In genomic region chr19:1081301-1082164, GRCh38 we compare ENCODE assay signal across 6 cellular contexts. TPM values are rescaled to one million over a fixed set of nuclear protein-coding genes. Genes with fewer than 3 reads are reported as not detected.
DNase-seq lines count a peak whose midpoint lies in the region; ATAC-seq and TF ChIP-seq lines count a peak whose summit lies in the region.

No MANE protein-coding gene starts in this region.

- no peak overlapping the region for H3K9ac ChIP-seq in H9 (ENCODE audit: extremely low read depth, insufficient read length, low read length)

- H3K23ac ChIP-seq in H9 (ENCODE audit: insufficient read length, low read depth, low read length): no peak overlapping the region

- no peak overlapping the region for H3K27ac ChIP-seq in H9 (ENCODE audit: insufficient read length, low read depth, low read length)

- H4K8ac ChIP-seq in H9 (replicated peaks; ENCODE audit: insufficient read length, low read depth, low read length): no peak overlapping the region

- no peaks in the 10 kb centered on the region for H4K20me1 ChIP-seq in H9 (ENCODE audit: control insufficient read depth, insufficient read depth, insufficient read length)

- no peaks in the 10 kb centered on the region for H3K79me2 ChIP-seq in H9 (ENCODE audit: insufficient read depth, low read length)

- TF ChIP-seq CTCF in H9 (conservative IDR thresholded peaks at IDR 0.05) (peak; percentile 46; the same call in 2 of the 3 replicates), WTC11 (IDR thresholded peaks at IDR 0.05) (no peak), lower leg skin (IDR thresholded peaks at IDR 0.05) (no peak)

- peaks cover 10 to 45% (median 42%) of the 10 kb centered on the region in 3 experiments; a peak in 6 of 7 replicates for H3K36me3 Mint-ChIP-seq in H9 (ENCODE audit: insufficient read depth in 1 of 3, low read depth in 3 of 3)
- peaks cover 8% of the 10 kb centered on the region; the same call in 1 of the 2 replicates for H3K36me3 Mint-ChIP-seq in WTC11

- peak overlapping the region; percentile 79 to 84 (median 81); a peak in 4 of 7 replicates for H3K27ac Mint-ChIP-seq in H9
- H3K27ac Mint-ChIP-seq in WTC11: no peak overlapping the region; the same call in 1 of the 2 replicates

- DNase-seq in H9: no peak
- DNase-seq in WTC11 (ENCODE audit: low spot score): peak; percentile 46
- DNase-seq in myocyte (ENCODE audit: low read depth): peak; percentile 50
- no peak for DNase-seq in activated gamma-delta T cell treated with Interleukin-2 at 50 U/mL for 16 hours
- no peak for DNase-seq in lower leg skin (ENCODE audit: low spot score in 2 of 2)

- no peak overlapping the region for H2BK20ac ChIP-seq in H9 (ENCODE audit: low read depth, low read length, poor library complexity, severe bottlenecking)

- no peak overlapping the region for H3K4me3 ChIP-seq in lower leg skin (ENCODE audit: low read depth, poor library complexity, severe bottlenecking)

- no peak overlapping the region for H4K5ac ChIP-seq in H9 (ENCODE audit: insufficient read length, low read depth, low read length)

- H3T11ph ChIP-seq in H9 (ENCODE audit: low read length): no peak overlapping the region

- H3K18ac ChIP-seq in H9 (ENCODE audit: insufficient read length, low read depth, low read length): no peak overlapping the region

- peak overlapping the region; percentile 7 for H3K4me2 ChIP-seq in H9 (ENCODE audit: insufficient read depth, insufficient read length, low read length)

- no peaks in the 10 kb centered on the region for H3K27me3 ChIP-seq in H9 (ENCODE audit: insufficient read depth, low read length)

- intact Hi-C loops in lower leg skin (cut with DNase I; ENCODE audit: low total_unique reads): no loop called here

- H2BK12ac ChIP-seq in H9 (ENCODE audit: insufficient read length, low read depth, low read length): no peak overlapping the region

- no peaks in the 10 kb centered on the region for H3K4me1 ChIP-seq in H9 (ENCODE audit: insufficient read depth, low read length)

- no peaks in the 10 kb centered on the region for H3K9me3 ChIP-seq in H9 (ENCODE audit: control insufficient read depth, low read depth, low read length)

- H3K79me1 ChIP-seq in H9 (ENCODE audit: insufficient read depth, low read depth, low read length, poor library complexity, severe bottlenecking): no peaks in the 10 kb centered on the region

- no peak overlapping the region for H2BK120ac ChIP-seq in H9 (ENCODE audit: low read depth, low read length, poor library complexity, severe bottlenecking)

- H2AFZ ChIP-seq in H9 (ENCODE audit: low read length): no peak overlapping the region

- no peak overlapping the region for H3K4ac ChIP-seq in H9 (ENCODE audit: low read depth, low read length)

- CTCF ChIA-PET in WTC11 (lab: Charles Lee): interaction anchor here (0.5 to 4.8 kb wide), 27 partner anchors 10 to 283 kb away, joined by 3 to 109 read pairs (median 6); partner anchors contain the start of genes ABCA7, ARHGAP45, ATP5F1D and CNN2

- WGBS in H9 (ENCODE audit: extremely low coverage, insufficient read length, low lambda C conversion rate): no CpG with 5 or more reads among the region's 58 CpGs
- 64 to 78% methylated on average over 39 to 53 of the region's 58 CpGs for WGBS in lower leg skin, 2 donors

- no peak overlapping the region for H4K91ac ChIP-seq in H9 (ENCODE audit: insufficient read length, low read depth, low read length)

- no peak overlapping the region for H2AK5ac ChIP-seq in H9 (ENCODE audit: insufficient read length, low read length)

- ATAC-seq in WTC11 (no peak), HG03025 (IDR thresholded peaks at IDR 0.05; ENCODE audit: low FRiP score, unreplicated experiment) (no peak)

- no peaks in the 10 kb centered on the region for H3K9me3 Mint-ChIP-seq in H9
- H3K9me3 Mint-ChIP-seq in WTC11: no peaks in the 10 kb centered on the region

- H3K23me2 ChIP-seq in H9 (ENCODE audit: insufficient read length, low read depth, low read length, poor library complexity, severe bottlenecking): no peaks in the 10 kb centered on the region

- TF ChIP-seq POLR2A in lower leg skin (IDR thresholded peaks at IDR 0.05): no peak

- no peak overlapping the region for H2BK15ac ChIP-seq in H9 (ENCODE audit: low read depth, low read length)

- H3K4me1 Mint-ChIP-seq in H9: peaks cover 3 to 9% of the 10 kb centered on the region in 2 experiments; a peak in 2 of 4 replicates
- H3K4me1 Mint-ChIP-seq in WTC11: no peaks in the 10 kb centered on the region; the same call in 1 of the 2 replicates

- H3K56ac ChIP-seq in H9 (ENCODE audit: insufficient read length, low read depth, low read length): no peak overlapping the region

- H3K27me3 Mint-ChIP-seq in H9 (ENCODE audit: low read depth) (peaks cover 1% of the 10 kb centered on the region), WTC11 (ENCODE audit: low read depth) (no peaks in the 10 kb centered on the region)

- H2BK5ac ChIP-seq in H9 (ENCODE audit: insufficient read length, low read length): no peak overlapping the region

- H3K4me3 Mint-ChIP-seq in H9 (peak overlapping the region in 1 of 2 experiments; percentile 52; a peak in 3 of 5 replicates), WTC11 (peak overlapping the region; percentile 36)

- POLR2A ChIA-PET in WTC11 (lab: Charles Lee): interaction anchor here (0.5 to 2.4 kb wide), 16 partner anchors 11 to 333 kb away, joined by 3 to 22 read pairs (median 4); partner anchors contain the start of genes ABCA7, ARHGAP45, CIRBP and CNN2

- H3K14ac ChIP-seq in H9 (ENCODE audit: insufficient read depth, low read length): no peak overlapping the region

TF ChIP-seq in WTC11, 78 proteins besides CTCF, POLR2A, EP300 and RAD21:
- no peak for TF ChIP-seq ZNF219 (CRISPR knock-in tag; IDR thresholded peaks at IDR 0.05; ENCODE audit: borderline replicate concordance)
- no peak for TF ChIP-seq RELA (CRISPR knock-in tag; IDR thresholded peaks at IDR 0.05; ENCODE audit: borderline replicate concordance)
- no peak for TF ChIP-seq NFYB (CRISPR knock-in tag; conservative IDR thresholded peaks at IDR 0.05; ENCODE audit: low read depth)
- TF ChIP-seq, protein P1, sequence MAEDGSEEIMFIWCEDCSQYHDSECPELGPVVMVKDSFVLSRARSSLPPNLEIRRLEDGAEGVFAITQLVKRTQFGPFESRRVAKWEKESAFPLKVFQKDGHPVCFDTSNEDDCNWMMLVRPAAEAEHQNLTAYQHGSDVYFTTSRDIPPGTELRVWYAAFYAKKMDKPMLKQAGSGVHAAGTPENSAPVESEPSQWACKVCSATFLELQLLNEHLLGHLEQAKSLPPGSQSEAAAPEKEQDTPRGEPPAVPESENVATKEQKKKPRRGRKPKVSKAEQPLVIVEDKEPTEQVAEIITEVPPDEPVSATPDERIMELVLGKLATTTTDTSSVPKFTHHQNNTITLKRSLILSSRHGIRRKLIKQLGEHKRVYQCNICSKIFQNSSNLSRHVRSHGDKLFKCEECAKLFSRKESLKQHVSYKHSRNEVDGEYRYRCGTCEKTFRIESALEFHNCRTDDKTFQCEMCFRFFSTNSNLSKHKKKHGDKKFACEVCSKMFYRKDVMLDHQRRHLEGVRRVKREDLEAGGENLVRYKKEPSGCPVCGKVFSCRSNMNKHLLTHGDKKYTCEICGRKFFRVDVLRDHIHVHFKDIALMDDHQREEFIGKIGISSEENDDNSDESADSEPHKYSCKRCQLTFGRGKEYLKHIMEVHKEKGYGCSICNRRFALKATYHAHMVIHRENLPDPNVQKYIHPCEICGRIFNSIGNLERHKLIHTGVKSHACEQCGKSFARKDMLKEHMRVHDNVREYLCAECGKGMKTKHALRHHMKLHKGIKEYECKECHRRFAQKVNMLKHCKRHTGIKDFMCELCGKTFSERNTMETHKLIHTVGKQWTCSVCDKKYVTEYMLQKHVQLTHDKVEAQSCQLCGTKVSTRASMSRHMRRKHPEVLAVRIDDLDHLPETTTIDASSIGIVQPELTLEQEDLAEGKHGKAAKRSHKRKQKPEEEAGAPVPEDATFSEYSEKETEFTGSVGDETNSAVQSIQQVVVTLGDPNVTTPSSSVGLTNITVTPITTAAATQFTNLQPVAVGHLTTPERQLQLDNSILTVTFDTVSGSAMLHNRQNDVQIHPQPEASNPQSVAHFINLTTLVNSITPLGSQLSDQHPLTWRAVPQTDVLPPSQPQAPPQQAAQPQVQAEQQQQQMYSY (CRISPR knock-in tag; IDR thresholded peaks at IDR 0.05): 0 out of 2 replicates have a peak, but pooled peaks have one; percentile 10
- TF ChIP-seq, protein P2, sequence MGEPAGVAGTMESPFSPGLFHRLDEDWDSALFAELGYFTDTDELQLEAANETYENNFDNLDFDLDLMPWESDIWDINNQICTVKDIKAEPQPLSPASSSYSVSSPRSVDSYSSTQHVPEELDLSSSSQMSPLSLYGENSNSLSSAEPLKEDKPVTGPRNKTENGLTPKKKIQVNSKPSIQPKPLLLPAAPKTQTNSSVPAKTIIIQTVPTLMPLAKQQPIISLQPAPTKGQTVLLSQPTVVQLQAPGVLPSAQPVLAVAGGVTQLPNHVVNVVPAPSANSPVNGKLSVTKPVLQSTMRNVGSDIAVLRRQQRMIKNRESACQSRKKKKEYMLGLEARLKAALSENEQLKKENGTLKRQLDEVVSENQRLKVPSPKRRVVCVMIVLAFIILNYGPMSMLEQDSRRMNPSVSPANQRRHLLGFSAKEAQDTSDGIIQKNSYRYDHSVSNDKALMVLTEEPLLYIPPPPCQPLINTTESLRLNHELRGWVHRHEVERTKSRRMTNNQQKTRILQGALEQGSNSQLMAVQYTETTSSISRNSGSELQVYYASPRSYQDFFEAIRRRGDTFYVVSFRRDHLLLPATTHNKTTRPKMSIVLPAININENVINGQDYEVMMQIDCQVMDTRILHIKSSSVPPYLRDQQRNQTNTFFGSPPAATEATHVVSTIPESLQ (CRISPR knock-in tag; IDR thresholded peaks at IDR 0.05): no peak
- TF ChIP-seq CREB1 (CRISPR knock-in tag; IDR thresholded peaks at IDR 0.05): no peak
- no peak for TF ChIP-seq NFE2L1 (CRISPR knock-in tag; IDR thresholded peaks at IDR 0.05)
TF ChIP-seq in WTC11: peak in this region for 1.

RNA-seq across cellular contexts. Expression of gene POLR2E, which starts 13.6 kb away (rescaled TPM):
- total RNA-seq in H9 (2021) (261 and 272 TPM in 2 replicates), WTC11 (2021) (275 to 291 TPM (median 287 TPM) in 3 replicates), myocyte (213 and 240 TPM in 2 replicates), lower leg skin (100 to 1,000 TPM in 3 of 4 donors, 10 to 100 TPM in 1; 93.3 to 198 (median 123) TPM)
- 213 TPM for polyA plus RNA-seq in myocyte (2012)

RNA-seq across cellular contexts. Expression of gene ARHGAP45, which starts 14.6 kb away (rescaled TPM):
- total RNA-seq in H9 (2021) (35.0 and 39.8 TPM in 2 replicates), WTC11 (2021) (40.9 to 46.4 TPM (median 44.1 TPM) in 3 replicates), myocyte (0.21 and 0.68 TPM in 2 replicates), lower leg skin (10 to 100 TPM; 12.4 to 36.0 (median 14.4) TPM)
- 4.7 TPM for polyA plus RNA-seq in myocyte (2012)

RNA-seq across cellular contexts. Expression of gene GPX4, which starts 22.3 kb away (rescaled TPM):
- total RNA-seq in H9 (2021): 355 and 363 TPM in 2 replicates
- 363 to 377 TPM (median 368 TPM) in 3 replicates for total RNA-seq in WTC11 (2021)
- total RNA-seq in myocyte: 475 and 493 TPM in 2 replicates
- polyA plus RNA-seq in myocyte (2012): 625 TPM
- 100 to 1,000 TPM; 375 to 507 (median 469) TPM for total RNA-seq in lower leg skin

RNA-seq across cellular contexts. Expression of gene ABCA7, which starts 41.6 kb away (rescaled TPM):
- 28.3 and 34.6 TPM in 2 replicates for total RNA-seq in H9 (2021)
- total RNA-seq in WTC11 (2021): 40.3 to 45.0 TPM (median 41.3 TPM) in 3 replicates
- 41.9 and 43.0 TPM in 2 replicates for total RNA-seq in myocyte
- 28.2 TPM for polyA plus RNA-seq in myocyte (2012)
- 10 to 100 TPM; 30.3 to 39.8 (median 33.5) TPM for total RNA-seq in lower leg skin

RNA-seq across cellular contexts. Expression of gene CNN2, which starts 55.1 kb away (rescaled TPM):
- 524 and 529 TPM in 2 replicates for total RNA-seq in H9 (2021)
- 387 to 391 TPM (median 390 TPM) in 3 replicates for total RNA-seq in WTC11 (2021)
- 88.1 and 92.4 TPM in 2 replicates for total RNA-seq in myocyte
- 202 TPM for polyA plus RNA-seq in myocyte (2012)
- 10 to 100 TPM; 71.2 to 86.5 (median 79.7) TPM for total RNA-seq in lower leg skin

Comparison
In these comparisons a context has a peak if more than half of its experiments do, and no peak if none do; other contexts are left out.
1. DNase-seq: peak in WTC11 (single experiment) and myocyte (single experiment); none in H9 (single experiment), activated gamma-delta T cell treated with Interleukin-2 at 50 U/mL for 16 hours (single experiment) and lower leg skin (0 of 2).